In genomic region chr19:5436101-5436947, GRCh38 we compare ENCODE assay signal across 12 cellular contexts. TPM values are rescaled to one million over a fixed set of nuclear protein-coding genes. Genes with fewer than 3 reads are reported as not detected.
DNase-seq lines count a peak whose midpoint lies in the region; ATAC-seq, FAIRE-seq and TF ChIP-seq lines count a peak whose summit lies in the region.
"Had no signal": no experiment of that assay in that cellular context is flagged by ENCODE, and none has a peak within 500 bp of the region (broad histone marks: within the 10 kb centered on the region; RNA-seq: fewer than 3 reads in every experiment).

No MANE protein-coding gene starts in this region.

- H3K4me2 ChIP-seq in K562 (ENCODE audit: insufficient read depth, low read length), result no peak overlapping the region

- peak overlapping the region in 1 of 2 experiments; percentile 75; a peak in 2 of 4 replicates for H3K9ac ChIP-seq in K562 (ENCODE audit: insufficient read depth in 1 of 2, low read depth in 2 of 2, low read length in 2 of 2)

- peak overlapping the region; percentile 81; the same call in 1 of the 3 replicates for H3K27ac ChIP-seq in K562 (ENCODE audit: extremely low read depth, low read depth, low read length)
- H3K27ac ChIP-seq in prostate gland, result no peak overlapping the region

- no TSS peak for BruUV-seq in K562 (replicated peaks; lab: Mats Ljungman, UMichigan)

- no peak overlapping the region for H3K27ac Mint-ChIP-seq in activated CD8-positive, alpha-beta T cell treated with anti-CD3 and anti-CD28 coated beads for 36 hours

- H2AFZ ChIP-seq in K562 (ENCODE audit: low read depth, low read length), result peak overlapping the region; percentile 67; the same call in 1 of the 2 replicates

- peaks cover 4% of the 10 kb centered on the region for H3K9me1 ChIP-seq in K562 (ENCODE audit: control insufficient read depth, insufficient read depth, low read length)

- no peak for TF ChIP-seq EP300 in K562 (IDR thresholded peaks at IDR 0.05; ENCODE audit: low read length)

- FAIRE-seq in K562 (lab: Jason Lieb, UNC), result no peak

- in situ Hi-C loops in K562 (cut with MboI), result no loop called here
- in situ Hi-C loops in GM13976 (cut with MboI; ENCODE audit: low sequenced_read_pairs, unreplicated experiment), result no loop called here

- no peaks in the 10 kb centered on the region for H3K36me3 Mint-ChIP-seq in activated CD8-positive, alpha-beta T cell treated with anti-CD3 and anti-CD28 coated beads for 36 hours (ENCODE audit: low read depth)
- H3K36me3 Mint-ChIP-seq: naive B cell had no signal

- H3K4me3 ChIP-seq in K562, result peak overlapping the region; percentile 21; the same call in 1 of the 2 replicates
- no peak overlapping the region for H3K4me3 ChIP-seq in prostate gland

- POLR2A ChIA-PET in K562 (lab: Yijun Ruan, JAX), result no interaction called here
- POLR2A ChIA-PET in activated CD8-positive, alpha-beta T cell treated with anti-CD3 and anti-CD28 coated beads for 36 hours (lab: Charles Lee), result no interaction called here

- intact Hi-C loops in K562 (cut with micrococcal nuclease) (no loop called here), prostate gland (cut with DNase I) (no loop called here)
- intact Hi-C loops in activated CD8-positive, alpha-beta T cell treated with anti-CD3 and anti-CD28 coated beads for 36 hours (cut with micrococcal nuclease), result no loop called here

- 27% methylated on average over 14 of the region's 41 CpGs for WGBS in K562 (ENCODE audit: insufficient coverage, low coverage, missing lambda C conversion rate)
- under 1% methylated on average over 41 of the region's 41 CpGs for WGBS in prostate gland

- CTCF ChIA-PET in K562 (lab: Yijun Ruan, JAX; ENCODE audit: low intra/inter-chr PET ratio), result no interaction called here
- CTCF ChIA-PET in activated CD8-positive, alpha-beta T cell treated with anti-CD3 and anti-CD28 coated beads for 36 hours (lab: Charles Lee), result no interaction called here

- TF ChIP-seq POLR2A in K562 (conservative IDR thresholded peaks at IDR 0.05), result no peak
- no peak for TF ChIP-seq POLR2A in prostate gland (IDR thresholded peaks at IDR 0.05)

- H3K4me3 Mint-ChIP-seq in activated CD8-positive, alpha-beta T cell treated with anti-CD3 and anti-CD28 coated beads for 36 hours, result no peak overlapping the region

- no peak for TF ChIP-seq RAD21 in K562 (CRISPR knock-in tag; conservative IDR thresholded peaks at IDR 0.05 in 1 of 2, IDR thresholded peaks at IDR 0.05 in 1 of 2)

- H3K27me3 Mint-ChIP-seq in activated CD8-positive, alpha-beta T cell treated with anti-CD3 and anti-CD28 coated beads for 36 hours, result peaks cover 13% of the 10 kb centered on the region

- no peaks in the 10 kb centered on the region for H3K9me3 Mint-ChIP-seq in activated CD8-positive, alpha-beta T cell treated with anti-CD3 and anti-CD28 coated beads for 36 hours

- H3K36me3 ChIP-seq in K562 (ENCODE audit: control insufficient read depth, insufficient read depth, low read length) (no peaks in the 10 kb centered on the region), prostate gland (no peaks in the 10 kb centered on the region)

- H4K20me1 ChIP-seq in K562 (replicated peaks; ENCODE audit: control insufficient read depth, insufficient read depth, low read length), result no peaks in the 10 kb centered on the region; the same call in 1 of the 2 replicates

- no peak for TF ChIP-seq CTCF in K562 (IDR thresholded peaks at IDR 0.05 in 2 of 3, conservative IDR thresholded peaks at IDR 0.05 in 1 of 3; ENCODE audit: insufficient read depth in 2 of 3, low read depth in 1 of 3, low read length in 3 of 3)
- TF ChIP-seq CTCF in activated CD8-positive, alpha-beta T cell treated with anti-CD3 and anti-CD28 coated beads for 36 hours (IDR thresholded peaks at IDR 0.05), result no peak
- no peak for TF ChIP-seq CTCF in prostate gland (IDR thresholded peaks at IDR 0.05)
- no peak for TF ChIP-seq CTCF in GM13976 (IDR thresholded peaks at IDR 0.05; ENCODE audit: borderline replicate concordance, control extremely low read depth, extremely low read depth, insufficient read depth, missing control alignments)

- peaks cover 3% of the 10 kb centered on the region for H3K4me1 Mint-ChIP-seq in activated CD8-positive, alpha-beta T cell treated with anti-CD3 and anti-CD28 coated beads for 36 hours (ENCODE audit: low read depth)

- H3K4me1 ChIP-seq in K562 (replicated peaks in 1 of 2; ENCODE audit: control insufficient read depth in 2 of 2, insufficient read depth in 2 of 2, low read length in 2 of 2) (peaks cover 23 to 29% of the 10 kb centered on the region in 2 experiments), prostate gland (replicated peaks) (no peaks in the 10 kb centered on the region)

- ATAC-seq in K562, result peak; percentile 90
- no peak for ATAC-seq in activated CD8-positive, alpha-beta T cell treated with anti-CD3 and anti-CD28 coated beads for 36 hours

- H3K79me2 ChIP-seq in K562 (ENCODE audit: control insufficient read depth, insufficient read depth, low read length), result no peaks in the 10 kb centered on the region

- H3K9me3 ChIP-seq in K562 (replicated peaks; ENCODE audit: control insufficient read depth, insufficient read depth, low read depth, low read length) (no peaks in the 10 kb centered on the region), prostate gland (no peaks in the 10 kb centered on the region)

- H3K27me3 ChIP-seq in K562 (ENCODE audit: control insufficient read depth in 2 of 2, insufficient read depth in 2 of 2, low read length in 2 of 2), result peaks cover 0 to 4% of the 10 kb centered on the region in 2 experiments; a peak in 1 of 5 replicates
- peaks cover 13% of the 10 kb centered on the region for H3K27me3 ChIP-seq in prostate gland (replicated peaks; ENCODE audit: insufficient read depth)

- DNase-seq in DMS79 (lab: John Stamatoyannopoulos, UW), result peak; percentile 76
- peak; percentile 54 for DNase-seq in NCI-H1092 (lab: John Stamatoyannopoulos, UW)
- peak; percentile 67 to 99 (median 98) for DNase-seq in K562 (ENCODE audit: extremely low read depth in 1 of 4, low spot score in 3 of 4)
- peak; percentile 40 for DNase-seq in midbrain (lab: John Stamatoyannopoulos, UW)
- DNase-seq in activated CD8-positive, alpha-beta T cell treated with anti-CD3 and anti-CD28 coated beads for 36 hours, result no peak
- DNase-seq in prostate gland (ENCODE audit: low spot score), result no peak
- DNase-seq in NCI-H2029 (lab: John Stamatoyannopoulos, UW), result no peak
- DNase-seq in GM13976 (ENCODE audit: low spot score), result no peak
- DNase-seq: naive B cell, NCI-H187 had no signal

TF ChIP-seq in K562, 482 proteins besides CTCF, POLR2A, EP300 and RAD21 (continues in another document):
- TF ChIP-seq ESRRA (IDR thresholded peaks at IDR 0.05; ENCODE audit: borderline replicate concordance, low read depth), result no peak
- no peak for TF ChIP-seq THAP12 (CRISPR knock-in tag; IDR thresholded peaks at IDR 0.05)
- peak; percentile 65 for TF ChIP-seq NEUROD1 (IDR thresholded peaks at IDR 0.05; ENCODE audit: borderline replicate concordance, low read depth, low read length, partially characterized antibody)
- no peak for TF ChIP-seq BRCA1 (IDR thresholded peaks at IDR 0.05)
- TF ChIP-seq BRCA1 (CRISPR knock-in tag; IDR thresholded peaks at IDR 0.05), result no peak
- peak; percentile 97 for TF ChIP-seq RBM25 (IDR thresholded peaks at IDR 0.05; ENCODE audit: low read depth, low read length, severe bottlenecking)
- no peak for TF ChIP-seq POLR2H (tag; IDR thresholded peaks at IDR 0.05; ENCODE audit: low read depth)
- peak; percentile 84 for TF ChIP-seq FOS (IDR thresholded peaks at IDR 0.05; ENCODE audit: extremely low read depth, insufficient read length)
- peak; percentile 68 for TF ChIP-seq JUND (IDR thresholded peaks at IDR 0.05; ENCODE audit: borderline replicate concordance, low read depth, low read length)
- TF ChIP-seq JUND (tag; IDR thresholded peaks at IDR 0.05; ENCODE audit: borderline replicate concordance, low read depth, low read length), result no peak; the same call in 2 of the 3 replicates
- no peak for TF ChIP-seq EZH2 (IDR thresholded peaks at IDR 0.05; ENCODE audit: borderline replicate concordance, low read depth, low read length)

RNA-seq across cellular contexts. Expression of gene ZNRF4, which starts 18.9 kb away (rescaled TPM):
- total RNA-seq in K562 (2011; cell fraction: chromatin; rRNA removed; ENCODE audit: low replicate concordance), result not detected in 2 replicates
- total RNA-seq in K562 (2011; cell fraction: nucleolus; rRNA removed), result not detected in 2 replicates
- total RNA-seq in K562 (2011; cell fraction: nucleoplasm; rRNA removed), result not detected in 2 replicates
- not detected in 2 replicates for total RNA-seq in K562 (2014; rRNA removed)
- total RNA-seq in K562 (2014; rRNA removed; fragmentation: Illumina TruSeq; extraction: Trizol), result not detected in 2 replicates
- not detected in 2 replicates for total RNA-seq in K562 (2015; rRNA removed; fragmentation: Illumina TruSeq; extraction: Trizol)
- not detected in 2 replicates for total RNA-seq in K562 (2021)
- not detected in 2 replicates for polyA plus RNA-seq in K562 (2011; rRNA removed)
- not detected in 2 replicates for polyA plus RNA-seq in K562 (2011; cell fraction: cytosol; rRNA removed)
- polyA plus RNA-seq in K562 (2011; cell fraction: nucleus; rRNA removed), result not detected in 2 replicates
- not detected in 2 replicates for polyA plus RNA-seq in K562 (2012)
- not detected in 2 replicates for polyA plus RNA-seq in K562 (2014; fragmentation: Illumina TruSeq; extraction: Trizol)
- not detected for polyA plus RNA-seq in K562 (2014; fragmentation: Nextera tagmentation; extraction: Ambion mirVana)
- polyA plus RNA-seq in K562 (2014; rRNA removed), result not detected in 2 replicates
- polyA minus RNA-seq in K562 (2011; rRNA and poly(A)+ RNA removed), result not detected in 2 replicates
- polyA minus RNA-seq in K562 (2011; cell fraction: cytosol; rRNA and poly(A)+ RNA removed), result not detected in 2 replicates
- polyA minus RNA-seq in K562 (2011; cell fraction: nucleus; rRNA and poly(A)+ RNA removed), result not detected in 2 replicates
- not detected for total RNA-seq in activated CD8-positive, alpha-beta T cell treated with anti-CD3 and anti-CD28 coated beads for 36 hours
- 10 to 100 TPM in 1 of 2 donors, not detected in 1; 13.2 TPM for total RNA-seq in prostate gland
- total RNA-seq: subcutaneous adipose tissue had no signal
- polyA plus RNA-seq: adipose tissue had no signal

Comparison
In these comparisons a context has a peak if more than half of its experiments do, and no peak if none do; other contexts are left out.
1. DNase-seq: peak in DMS79 (single experiment), NCI-H1092 (single experiment), K562 (4 of 4) and midbrain (single experiment); none in activated CD8-positive, alpha-beta T cell treated with anti-CD3 and anti-CD28 coated beads for 36 hours (single experiment), prostate gland (single experiment), NCI-H2029 (single experiment) and GM13976 (single experiment).